Comparison of ENCODE assay signal across 8 cellular contexts in the genomic region with DNA sequence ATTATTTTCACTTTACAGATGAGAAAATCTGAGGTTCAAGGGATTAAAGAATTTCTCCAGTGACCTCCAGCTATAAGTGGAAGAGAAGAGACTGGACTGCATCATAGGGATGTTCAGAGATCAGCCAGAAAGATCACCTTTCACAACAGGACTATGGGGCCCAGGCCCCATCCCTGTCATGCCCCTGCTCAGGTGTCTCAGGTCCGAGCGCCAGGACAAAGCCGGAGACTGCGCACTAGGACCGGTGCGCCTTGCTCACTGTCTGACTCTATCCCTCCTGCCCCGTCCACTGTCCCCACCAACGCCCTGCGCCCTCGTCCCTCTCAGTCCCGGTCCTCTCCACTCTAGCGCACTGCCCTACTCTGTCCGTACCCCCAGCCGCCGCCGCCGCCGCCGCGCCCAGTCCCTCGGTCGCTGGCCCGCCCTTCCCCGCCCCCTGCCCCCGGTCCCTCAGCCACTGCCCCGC. TPM values are rescaled to one million over a fixed set of nuclear protein-coding genes. Genes with fewer than 3 reads are reported as not detected.
DNase-seq lines count a peak whose midpoint lies in the region; ATAC-seq, FAIRE-seq and TF ChIP-seq lines count a peak whose summit lies in the region.

No MANE protein-coding gene starts in this region.

- no peaks in the 10 kb centered on the region for H3K79me2 ChIP-seq in astrocyte (ENCODE audit: insufficient read depth, low read length)

- no peaks in the 10 kb centered on the region for H3K9me3 ChIP-seq in astrocyte (ENCODE audit: insufficient read depth, low read depth, low read length)

- H3K4me1 ChIP-seq in astrocyte (ENCODE audit: insufficient read depth, low read length), result no peaks in the 10 kb centered on the region

- peaks cover 14% of the 10 kb centered on the region for H3K27me3 ChIP-seq in astrocyte (ENCODE audit: insufficient read depth, low read length)

- H2AFZ ChIP-seq in astrocyte (ENCODE audit: low read depth, low read length), result peak overlapping the region; percentile 77

- H3K4me2 ChIP-seq in astrocyte (ENCODE audit: low read length), result peak overlapping the region; percentile 79

- H3K4me3 ChIP-seq in HFF-Myc (replicated peaks; ENCODE audit: low read depth, low read length), result peak overlapping the region; percentile 26
- H3K4me3 ChIP-seq in astrocyte (ENCODE audit: insufficient read depth, low read depth, low read length), result peak overlapping the region; percentile 48

- H3K4me1 Mint-ChIP-seq in astrocyte (ENCODE audit: low read depth, unreplicated experiment), result no peaks in the 10 kb centered on the region
- peaks cover 5% of the 10 kb centered on the region for H3K4me1 Mint-ChIP-seq in memory B cell

- DNase-seq in A172 (ENCODE audit: low spot score) (peak; percentile 12), HFF-Myc (ENCODE audit: extremely low read depth, low read depth) (no peak), astrocyte (ENCODE audit: low read depth) (no peak), memory B cell (ENCODE audit: low spot score in 2 of 2) (no peak), activated gamma-delta T cell (lab: John Stamatoyannopoulos, UW) (no peak), GOT3 (lab: John Stamatoyannopoulos, UW) (no peak), RPMI8226 (no peak)

- H3K9me3 Mint-ChIP-seq in astrocyte (ENCODE audit: unreplicated experiment), result peaks cover 7% of the 10 kb centered on the region
- peaks cover 5% of the 10 kb centered on the region for H3K9me3 Mint-ChIP-seq in memory B cell

- ATAC-seq in memory B cell (ENCODE audit: low read depth), result peak; percentile 6
- no peak for ATAC-seq in GM18868 (IDR thresholded peaks at IDR 0.05; ENCODE audit: unreplicated experiment)

- peaks cover 24% of the 10 kb centered on the region for H3K27me3 Mint-ChIP-seq in astrocyte (ENCODE audit: low read depth, unreplicated experiment)
- peaks cover 8% of the 10 kb centered on the region for H3K27me3 Mint-ChIP-seq in memory B cell

- FAIRE-seq in astrocyte (lab: Jason Lieb, UNC), result no peak

- H3K36me3 ChIP-seq in astrocyte (ENCODE audit: insufficient read depth, low read length), result no peaks in the 10 kb centered on the region

- no peak overlapping the region for H3K27ac Mint-ChIP-seq in astrocyte (ENCODE audit: unreplicated experiment)
- no peak overlapping the region for H3K27ac Mint-ChIP-seq in memory B cell

- H3K9ac ChIP-seq in astrocyte (ENCODE audit: low read length), result no peak overlapping the region

- peak overlapping the region; percentile 79 for H3K4me3 Mint-ChIP-seq in astrocyte (ENCODE audit: unreplicated experiment)
- H3K4me3 Mint-ChIP-seq in memory B cell, result peak overlapping the region; percentile 74

- H4K20me1 ChIP-seq in astrocyte (ENCODE audit: insufficient read depth, low read length), result no peaks in the 10 kb centered on the region

- TF ChIP-seq CTCF in HFF-Myc (IDR thresholded peaks at IDR 0.05; ENCODE audit: low read depth, low read length, missing control alignments) (no peak), astrocyte (IDR thresholded peaks at IDR 0.05; ENCODE audit: insufficient read depth, low read depth, low read length) (no peak)

- no peak overlapping the region for H3K27ac ChIP-seq in astrocyte (ENCODE audit: low read depth, low read length)

- peaks cover 2% of the 10 kb centered on the region for H3K36me3 Mint-ChIP-seq in astrocyte (ENCODE audit: low read depth, unreplicated experiment)
- H3K36me3 Mint-ChIP-seq in memory B cell, result no peaks in the 10 kb centered on the region

RNA-seq across cellular contexts. Expression of a gene that starts 0.5 kb away (rescaled TPM):
- total RNA-seq in A172 (2014; rRNA removed; shearing (Covaris generic)), result 0.07 and 0.90 TPM in 2 replicates
- total RNA-seq in astrocyte, result 0.34 TPM in 1 of 2 replicates, not detected in the other

RNA-seq across cellular contexts. Expression of a gene that starts 22.0 kb away (rescaled TPM):
- total RNA-seq in A172 (2014; rRNA removed; shearing (Covaris generic)), result not detected in 2 replicates
- total RNA-seq in astrocyte, result not detected in 2 replicates

RNA-seq across cellular contexts. Expression of a gene that starts 40.5 kb away (rescaled TPM):
- 0.67 and 0.72 TPM in 2 replicates for total RNA-seq in A172 (2014; rRNA removed; shearing (Covaris generic))
- total RNA-seq in astrocyte, result 2.1 and 2.4 TPM in 2 replicates

RNA-seq across cellular contexts. Expression of a gene that starts 40.8 kb away (rescaled TPM):
- total RNA-seq in A172 (2014; rRNA removed; shearing (Covaris generic)), result 11.6 and 13.9 TPM in 2 replicates
- total RNA-seq in astrocyte, result 7.8 and 7.9 TPM in 2 replicates
